In the genomic region with DNA sequence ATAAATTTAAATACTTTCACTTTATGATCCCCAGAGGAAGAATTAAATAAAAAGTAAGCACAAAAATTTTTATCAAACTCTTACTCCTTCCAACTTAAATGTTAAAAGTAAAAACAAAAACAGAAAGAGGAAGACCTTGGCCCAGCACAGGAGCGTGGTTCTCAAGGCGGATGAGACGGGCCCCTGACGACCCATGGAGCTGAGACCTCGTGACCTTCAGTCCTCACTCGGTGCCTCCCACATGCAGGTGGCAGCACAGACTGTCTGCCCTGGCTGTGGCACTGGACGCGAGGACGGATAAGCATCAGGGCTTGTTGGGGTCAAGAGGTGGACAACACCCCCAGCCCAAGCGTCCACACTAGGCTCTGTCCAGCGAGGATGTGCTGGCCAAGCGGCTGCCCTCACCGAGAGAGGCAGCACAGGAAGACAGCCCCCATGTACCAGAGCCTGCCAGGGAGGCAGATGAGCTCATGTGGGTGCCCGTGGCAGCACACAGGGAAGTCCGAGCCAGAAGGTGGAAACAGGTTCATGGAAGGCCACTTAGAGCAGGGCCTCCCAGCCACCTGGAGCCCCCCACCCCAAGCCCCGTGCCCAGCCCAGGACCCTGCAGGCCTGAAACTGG, we compare ENCODE assay signal across 20 cellular contexts.
DNase-seq lines count a peak whose midpoint lies in the region; ATAC-seq and TF ChIP-seq lines count a peak whose summit lies in the region.
"Had no signal": no experiment of that assay in that cellular context is flagged by ENCODE, and none has a peak within 500 bp of the region (broad histone marks: within the 10 kb centered on the region; RNA-seq: fewer than 3 reads in every experiment).

No MANE protein-coding gene starts in this region.

- DNase-seq in H7, result peak; percentile 16
- DNase-seq in memory B cell (ENCODE audit: low spot score in 2 of 2), result no peak
- DNase-seq in testis, result peak; percentile 27
- DNase-seq in tibial artery, result no peak
- no peak for DNase-seq in heart left ventricle
- DNase-seq: CD4-positive, CD25-positive, alpha-beta regulatory T cell; GOT3; IMR-90; NCI-H1048; NCI-H1417 treated with DMSO at 0.1 percent for 48 hours; NCI-H187 treated with DMSO at 0.1 percent for 48 hours; NCI-H2107; NCI-H446 treated with DMSO at 0.1 percent for 48 hours; NCI-H526 treated with DMSO at 0.1 percent for 48 hours; PC-3; Right ventricle myocardium superior had no signal

- no peak overlapping the region for H3K9ac ChIP-seq in OCI-LY3 (ENCODE audit: low read length)
- H3K9ac ChIP-seq: KMS-11 had no signal

- no peak overlapping the region for H3K27ac ChIP-seq in OCI-LY3 (ENCODE audit: low read length)
- H3K27ac ChIP-seq in testis, result no peak overlapping the region
- no peak overlapping the region for H3K27ac ChIP-seq in tibial artery
- no peak overlapping the region for H3K27ac ChIP-seq in heart left ventricle
- H3K27ac ChIP-seq: KMS-11 had no signal

- H3K4me1 ChIP-seq in OCI-LY3 (ENCODE audit: low read length) (peaks cover 11% of the 10 kb centered on the region), testis (peaks cover 4% of the 10 kb centered on the region), tibial artery (no peaks in the 10 kb centered on the region), heart left ventricle (no peaks in the 10 kb centered on the region)

- H3K36me3 Mint-ChIP-seq in memory B cell, result no peaks in the 10 kb centered on the region
- H3K36me3 Mint-ChIP-seq: CD4-positive, CD25-positive, alpha-beta regulatory T cell had no signal

- H3K9me3 ChIP-seq in OCI-LY3 (ENCODE audit: insufficient read depth, low read length), result no peaks in the 10 kb centered on the region
- H3K9me3 ChIP-seq in testis, result no peaks in the 10 kb centered on the region
- H3K9me3 ChIP-seq in tibial artery, result no peaks in the 10 kb centered on the region
- no peaks in the 10 kb centered on the region for H3K9me3 ChIP-seq in heart left ventricle

- no peak overlapping the region for H3K4me3 Mint-ChIP-seq in memory B cell
- H3K4me3 Mint-ChIP-seq: CD4-positive, CD25-positive, alpha-beta regulatory T cell had no signal

- H3K27me3 Mint-ChIP-seq in memory B cell, result no peaks in the 10 kb centered on the region

- no peaks in the 10 kb centered on the region for H3K27me3 ChIP-seq in H7 (ENCODE audit: control insufficient read depth, insufficient read depth, low read length)
- H3K27me3 ChIP-seq in OCI-LY3 (ENCODE audit: low read depth, low read length), result peaks cover 8% of the 10 kb centered on the region; the same call in 1 of the 2 replicates
- H3K27me3 ChIP-seq in testis, result no peaks in the 10 kb centered on the region
- no peaks in the 10 kb centered on the region for H3K27me3 ChIP-seq in tibial artery
- peaks cover 0 to 4% (median 0%) of the 10 kb centered on the region in 9 donors for H3K27me3 ChIP-seq in heart left ventricle

- no peak overlapping the region for H3K4me3 ChIP-seq in H7 (ENCODE audit: insufficient read depth, low read depth, low read length)
- no peak overlapping the region; the same call in 1 of the 2 replicates for H3K4me3 ChIP-seq in OCI-LY3 (ENCODE audit: low read length)
- H3K4me3 ChIP-seq in testis, result no peak overlapping the region
- H3K4me3 ChIP-seq in tibial artery, result no peak overlapping the region
- no peak overlapping the region for H3K4me3 ChIP-seq in heart left ventricle

- intact Hi-C loops in testis (cut with DNase I; ENCODE audit: low total_unique reads) (no loop called here), tibial artery (cut with DNase I; ENCODE audit: low total_unique reads) (no loop called here), heart left ventricle (cut with DNase I) (no loop called here)

- H3K4me2 ChIP-seq in OCI-LY3 (ENCODE audit: low read length), result peak overlapping the region; percentile 46
- H3K4me2 ChIP-seq: KMS-11 had no signal

- H3K4me1 Mint-ChIP-seq in memory B cell, result peaks cover 3% of the 10 kb centered on the region
- H3K4me1 Mint-ChIP-seq: CD4-positive, CD25-positive, alpha-beta regulatory T cell had no signal

- TF ChIP-seq POLR2A in testis (IDR thresholded peaks at IDR 0.05) (no peak), heart left ventricle (IDR thresholded peaks at IDR 0.05) (no peak)

- no peak overlapping the region for H3K27ac Mint-ChIP-seq in memory B cell
- H3K27ac Mint-ChIP-seq: CD4-positive, CD25-positive, alpha-beta regulatory T cell had no signal

- peak overlapping the region; percentile 36; the same call in 1 of the 2 replicates for H2AFZ ChIP-seq in OCI-LY3 (ENCODE audit: low read depth, low read length)

- H3K79me2 ChIP-seq in OCI-LY3 (ENCODE audit: low read length), result no peaks in the 10 kb centered on the region

- TF ChIP-seq CTCF in OCI-LY3 (IDR thresholded peaks at IDR 0.05; ENCODE audit: low read depth, low read length) (peak; percentile 12; the same call in 1 of the 2 replicates), testis (IDR thresholded peaks at IDR 0.05) (no peak), tibial artery (IDR thresholded peaks at IDR 0.05) (no peak), heart left ventricle (IDR thresholded peaks at IDR 0.05) (no peak)

- H3K9me3 Mint-ChIP-seq in memory B cell, result no peaks in the 10 kb centered on the region

- ATAC-seq in memory B cell (ENCODE audit: low read depth), result peak; percentile 87
- ATAC-seq in HG03521 (IDR thresholded peaks at IDR 0.05; ENCODE audit: unreplicated experiment), result no peak
- no peak for ATAC-seq in heart left ventricle
- ATAC-seq: HCT116, PC-3 had no signal

- WGBS in testis, 2 donors, result 33 to 45% methylated on average over 9 to 16 of the region's 16 CpGs
- WGBS in heart left ventricle, 4 donors, result 56 to 63% (median 62%) methylated on average over 14 to 16 of the region's 16 CpGs

- H3K36me3 ChIP-seq in H7 (replicated peaks; ENCODE audit: control insufficient read depth, insufficient read depth, low read length) (no peaks in the 10 kb centered on the region), OCI-LY3 (replicated peaks; ENCODE audit: low read depth, low read length) (no peaks in the 10 kb centered on the region), testis (ENCODE audit: low read depth, missing control alignments) (no peaks in the 10 kb centered on the region), tibial artery (no peaks in the 10 kb centered on the region), heart left ventricle (no peaks in the 10 kb centered on the region)

- no peaks in the 10 kb centered on the region for H4K20me1 ChIP-seq in OCI-LY3 (ENCODE audit: insufficient read depth, low read length)

Comparison
In these comparisons a context has a peak if more than half of its experiments do, and no peak if none do; other contexts are left out.
1. DNase-seq: peak in H7 (single experiment) and testis (single experiment); none in memory B cell (0 of 2), tibial artery (0 of 2) and heart left ventricle (0 of 5).